20 cellular contexts compared by ENCODE assay signal in genomic region chr9:4359016-4359415, GRCh38. TPM values are rescaled to one million over a fixed set of nuclear protein-coding genes. Genes with fewer than 3 reads are reported as not detected.
DNase-seq lines count a peak whose midpoint lies in the region; ATAC-seq lines count a peak whose summit lies in the region.
"Had no signal": no experiment of that assay in that cellular context is flagged by ENCODE, and none has a peak within 500 bp of the region (broad histone marks: within the 10 kb centered on the region; RNA-seq: fewer than 3 reads in every experiment).

No MANE protein-coding gene starts in this region.

- no peak for ATAC-seq in GM21717 (IDR thresholded peaks at IDR 0.05; ENCODE audit: unreplicated experiment)
- ATAC-seq: A549, GM12878 had no signal

- DNase-seq in NCI-H748 (lab: John Stamatoyannopoulos, UW; ENCODE audit: unreplicated experiment) = peak; percentile 20
- DNase-seq in NCI-H748 treated with DMSO at 0.1 percent for 48 hours (lab: John Stamatoyannopoulos, UW) = no peak
- DNase-seq in NCI-H69 (lab: John Stamatoyannopoulos, UW) = peak; percentile 42
- DNase-seq in mucosa of gallbladder (ENCODE audit: low spot score) = peak; percentile 61
- no peak for DNase-seq in cortex of kidney (lab: John Stamatoyannopoulos, UW)
- DNase-seq: 8988T; ACHN; AML-193; BE2C; CD4-positive, alpha-beta T cell; CD8-positive, alpha-beta memory T cell; DMS 273 treated with DMSO at 0.1 percent for 48 hours; DMS79; EL; GDM1; GM23248; HFFc6 had no signal

RNA-seq across cellular contexts. Expression of gene GLIS3, which starts 59.1 kb away (rescaled TPM):
- 120 TPM for total RNA-seq in mucosa of gallbladder

Comparison
In these comparisons a context has a peak if more than half of its experiments do, and no peak if none do; other contexts are left out.
1. DNase-seq: peak in NCI-H748 (single experiment), NCI-H69 (single experiment) and mucosa of gallbladder (single experiment); none in NCI-H748 treated with DMSO at 0.1 percent for 48 hours (single experiment) and cortex of kidney (single experiment).